In the genomic region with DNA sequence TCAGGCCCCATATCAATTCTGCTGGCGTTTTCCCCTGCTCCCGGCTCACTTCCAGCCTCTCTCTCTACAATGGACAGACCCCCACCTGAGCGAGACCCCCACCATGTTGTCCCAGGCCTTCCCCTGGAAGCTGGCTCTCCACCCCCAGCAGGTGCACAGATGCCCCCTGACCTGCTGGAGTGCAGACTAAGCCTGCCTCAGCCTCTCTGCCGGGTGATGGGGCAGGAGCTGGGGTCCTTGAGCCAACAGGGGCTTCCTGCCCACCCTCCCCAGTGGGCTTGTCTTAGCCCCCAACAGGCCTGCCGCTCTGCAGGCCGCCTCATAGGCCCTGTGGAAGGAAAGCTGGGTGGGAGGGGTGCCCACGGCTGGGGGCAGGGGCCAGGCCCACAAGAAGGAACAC, we compare ENCODE assay signal across 12 cellular contexts. TPM values are rescaled to one million over a fixed set of nuclear protein-coding genes. Genes with fewer than 3 reads are reported as not detected.
DNase-seq lines count a peak whose midpoint lies in the region; ATAC-seq and TF ChIP-seq lines count a peak whose summit lies in the region.
"Had no signal": no experiment of that assay in that cellular context is flagged by ENCODE, and none has a peak within 500 bp of the region (broad histone marks: within the 10 kb centered on the region; RNA-seq: fewer than 3 reads in every experiment).

No MANE protein-coding gene starts in this region.

- peaks cover 28 to 31% (median 30%) of the 10 kb centered on the region in 3 donors for H3K4me1 Mint-ChIP-seq in CD8-positive, alpha-beta memory T cell
- H3K4me1 Mint-ChIP-seq in central memory CD8-positive, alpha-beta T cell: peaks cover 44% of the 10 kb centered on the region
- peaks cover 31 to 55% (median 36%) of the 10 kb centered on the region in 4 donors for H3K4me1 Mint-ChIP-seq in naive thymus-derived CD8-positive, alpha-beta T cell

- no peak for TF ChIP-seq CTCF in Loucy (conservative IDR thresholded peaks at IDR 0.05; ENCODE audit: low read length)

- no peak overlapping the region for H3K9ac ChIP-seq in Loucy (ENCODE audit: low read depth, low read length, poor library complexity, severe bottlenecking)

- peaks cover 4% of the 10 kb centered on the region for H3K27me3 ChIP-seq in CD8-positive, alpha-beta memory T cell (ENCODE audit: insufficient read depth, low read length, poor library complexity, severe bottlenecking)
- H3K27me3 ChIP-seq in Loucy (ENCODE audit: insufficient read depth, low read length, poor library complexity, severe bottlenecking): peaks cover 5% of the 10 kb centered on the region

- no peak overlapping the region for H3K27ac Mint-ChIP-seq in CD8-positive, alpha-beta memory T cell
- peak overlapping the region; percentile 32 for H3K27ac Mint-ChIP-seq in central memory CD8-positive, alpha-beta T cell (ENCODE audit: low read depth)
- H3K27ac Mint-ChIP-seq in naive thymus-derived CD8-positive, alpha-beta T cell: peak overlapping the region in 7 of 10 donors; percentile 20 to 82 (median 55)

- no peaks in the 10 kb centered on the region for H3K36me3 Mint-ChIP-seq in CD8-positive, alpha-beta memory T cell
- peaks cover 7% of the 10 kb centered on the region for H3K36me3 Mint-ChIP-seq in central memory CD8-positive, alpha-beta T cell (ENCODE audit: insufficient read depth)
- H3K36me3 Mint-ChIP-seq in naive thymus-derived CD8-positive, alpha-beta T cell: no peaks in the 10 kb centered on the region

- no peak overlapping the region for H2AFZ ChIP-seq in Loucy (ENCODE audit: low read length)

- no peaks in the 10 kb centered on the region for H3K9me2 ChIP-seq in Loucy (replicated peaks; ENCODE audit: low read depth, low read length)

- peaks cover 48 to 80% of the 10 kb centered on the region in 2 donors for H3K27me3 Mint-ChIP-seq in CD8-positive, alpha-beta memory T cell
- H3K27me3 Mint-ChIP-seq in central memory CD8-positive, alpha-beta T cell: peaks cover 95% of the 10 kb centered on the region
- peaks cover 31 to 94% (median 48%) of the 10 kb centered on the region in 5 donors for H3K27me3 Mint-ChIP-seq in naive thymus-derived CD8-positive, alpha-beta T cell

- no peak for ATAC-seq in central memory CD8-positive, alpha-beta T cell (replicated peaks; ENCODE audit: extremely low read depth, poor library complexity, severe bottlenecking)
- no peak for ATAC-seq in naive thymus-derived CD8-positive, alpha-beta T cell
- ATAC-seq in HG03469 (IDR thresholded peaks at IDR 0.05; ENCODE audit: unreplicated experiment): no peak

- H3K9me3 Mint-ChIP-seq in CD8-positive, alpha-beta memory T cell: no peaks in the 10 kb centered on the region
- no peaks in the 10 kb centered on the region for H3K9me3 Mint-ChIP-seq in central memory CD8-positive, alpha-beta T cell
- H3K9me3 Mint-ChIP-seq in naive thymus-derived CD8-positive, alpha-beta T cell: peaks cover 0 to 3% (median 0%) of the 10 kb centered on the region in 9 donors

- H4K20me1 ChIP-seq in Loucy (ENCODE audit: insufficient read depth, low read length, poor library complexity, severe bottlenecking): no peaks in the 10 kb centered on the region

- no peak overlapping the region for H3K4me3 ChIP-seq in CD8-positive, alpha-beta memory T cell (ENCODE audit: low read length)
- H3K4me3 ChIP-seq in Loucy (ENCODE audit: low read length, poor library complexity, severe bottlenecking): no peak overlapping the region

- H3K4me1 ChIP-seq in CD8-positive, alpha-beta memory T cell (ENCODE audit: insufficient read depth, low read length): peaks cover 12% of the 10 kb centered on the region
- H3K4me1 ChIP-seq in Loucy (ENCODE audit: insufficient read depth, low read length, poor library complexity, severe bottlenecking): peaks cover 19% of the 10 kb centered on the region

- H3K4me2 ChIP-seq in Loucy (ENCODE audit: low read depth, low read length, poor library complexity, severe bottlenecking): peak overlapping the region; percentile 32

- H3F3A ChIP-seq in Loucy (ENCODE audit: low read depth): no peaks in the 10 kb centered on the region

- POLR2A ChIA-PET in CD8-positive, alpha-beta memory T cell (lab: Charles Lee): no interaction called here
- POLR2A ChIA-PET in naive thymus-derived CD8-positive, alpha-beta T cell (lab: Charles Lee): interaction anchor here (0.6 kb wide), 1 partner anchor 9 kb away, joined by 3 read pairs; no protein-coding TSS in a partner anchor

- H3K9me3 ChIP-seq in CD8-positive, alpha-beta memory T cell (ENCODE audit: low read length): no peaks in the 10 kb centered on the region
- no peaks in the 10 kb centered on the region for H3K9me3 ChIP-seq in Loucy (ENCODE audit: insufficient read depth, low read depth, low read length)

- no peak for DNase-seq in CD8-positive, alpha-beta memory T cell
- DNase-seq in central memory CD8-positive, alpha-beta T cell (ENCODE audit: low spot score in 2 of 2): no peak
- DNase-seq in naive thymus-derived CD8-positive, alpha-beta T cell: no peak
- no peak for DNase-seq in HuH-7 (ENCODE audit: low spot score)
- no peak for DNase-seq in DMS 273 treated with DMSO at 0.1 percent for 48 hours (lab: John Stamatoyannopoulos, UW)
- no peak for DNase-seq in NK-92 treated with Interleukin-12 subunit alpha and Interleukin-12 subunit beta, amount 100 ng/mL, for 24 hours (lab: John Stamatoyannopoulos, UW)
- DNase-seq: Karpas-422, NCI-H2029 treated with DMSO at 0.1 percent for 48 hours, NCI-H510A treated with DMSO at 0.1 percent for 48 hours had no signal

- H3K27ac ChIP-seq in CD8-positive, alpha-beta memory T cell (ENCODE audit: low read depth, low read length): no peak overlapping the region

- H3K4me3 Mint-ChIP-seq in CD8-positive, alpha-beta memory T cell: peak overlapping the region in 5 of 7 donors; percentile 26 to 67 (median 54)
- H3K4me3 Mint-ChIP-seq in central memory CD8-positive, alpha-beta T cell: peak overlapping the region; percentile 37
- peak overlapping the region in 8 of 10 donors; percentile 9 to 70 (median 62) for H3K4me3 Mint-ChIP-seq in naive thymus-derived CD8-positive, alpha-beta T cell

- H3K36me3 ChIP-seq in CD8-positive, alpha-beta memory T cell (ENCODE audit: insufficient read depth, low read length): no peaks in the 10 kb centered on the region
- H3K36me3 ChIP-seq in Loucy (ENCODE audit: insufficient read depth, low read length): no peaks in the 10 kb centered on the region

- CTCF ChIA-PET in CD8-positive, alpha-beta memory T cell (lab: Charles Lee): no interaction called here

- no peaks in the 10 kb centered on the region for H3K79me2 ChIP-seq in Loucy (ENCODE audit: insufficient read depth, low read length)

RNA-seq across cellular contexts. Expression of a gene that starts 10.0 kb away (rescaled TPM):
- total RNA-seq in CD8-positive, alpha-beta memory T cell: under 1 TPM; 0.09 to 0.20 TPM
- 0.02 TPM for polyA plus RNA-seq in CD8-positive, alpha-beta memory T cell
- under 1 TPM; 0.55 to 0.88 TPM for total RNA-seq in naive thymus-derived CD8-positive, alpha-beta T cell
- polyA plus RNA-seq in naive thymus-derived CD8-positive, alpha-beta T cell: not detected
- total RNA-seq: HepG2 had no signal

Comparison
In these comparisons a context has a peak if more than half of its experiments do, and no peak if none do; other contexts are left out.
1. H3K27ac Mint-ChIP-seq: peak in central memory CD8-positive, alpha-beta T cell (single experiment) and naive thymus-derived CD8-positive, alpha-beta T cell (7 of 10); none in CD8-positive, alpha-beta memory T cell (0 of 8).
2. Peak in every context shown above with its lines, with median percentiles within 50 percentile points of each other: H3K4me3 Mint-ChIP-seq.